In the genomic region with DNA sequence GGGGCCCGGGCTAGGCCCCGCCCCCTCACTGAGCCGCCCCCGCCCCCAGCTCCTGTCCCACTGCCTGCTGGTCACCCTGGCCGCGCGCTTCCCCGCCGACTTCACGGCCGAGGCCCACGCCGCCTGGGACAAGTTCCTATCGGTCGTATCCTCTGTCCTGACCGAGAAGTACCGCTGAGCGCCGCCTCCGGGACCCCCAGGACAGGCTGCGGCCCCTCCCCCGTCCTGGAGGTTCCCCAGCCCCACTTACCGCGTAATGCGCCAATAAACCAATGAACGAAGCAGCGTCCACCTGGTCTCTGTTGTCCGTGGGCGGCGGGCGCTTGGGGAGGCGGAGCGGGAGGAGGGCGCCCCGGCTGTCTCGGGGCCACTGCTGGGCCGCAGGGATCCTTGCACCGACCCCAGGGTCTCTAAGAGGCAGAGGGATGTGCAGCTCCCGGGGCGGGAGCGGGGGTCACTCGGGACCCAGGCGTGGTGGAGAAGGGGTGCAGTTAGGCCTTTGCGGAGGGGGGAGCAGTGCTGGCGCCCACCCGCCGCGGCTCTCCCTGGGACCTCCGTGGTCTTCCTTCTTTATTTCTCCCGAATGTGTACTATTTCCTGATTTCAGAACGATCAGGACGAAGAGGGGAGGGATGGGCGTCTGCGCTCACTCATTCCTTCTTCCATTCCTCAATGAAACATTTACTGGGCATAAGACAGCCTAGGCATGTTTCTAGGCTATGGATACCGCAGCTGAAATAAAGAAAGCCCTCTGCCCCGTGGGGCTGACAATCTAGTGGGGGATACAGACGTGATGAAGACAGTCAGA, we compare ENCODE assay signal across 8 cellular contexts. TPM values are rescaled to one million over a fixed set of nuclear protein-coding genes. Genes with fewer than 3 reads are reported as not detected.
DNase-seq lines count a peak whose midpoint lies in the region; ATAC-seq, FAIRE-seq and TF ChIP-seq lines count a peak whose summit lies in the region.

No MANE protein-coding gene starts in this region.

- H2AFZ ChIP-seq in trophoblast cell (ENCODE audit: insufficient read depth, low read length, poor library complexity), result peak overlapping the region; percentile 62

- peak overlapping the region; percentile 43 for H3K4me3 Mint-ChIP-seq in activated CD4-positive, alpha-beta T cell treated with anti-CD3 and anti-CD28 coated beads for 36 hours

- ATAC-seq in activated CD4-positive, alpha-beta T cell treated with anti-CD3 and anti-CD28 coated beads for 36 hours, result peak; percentile 49
- ATAC-seq in HG03439 (IDR thresholded peaks at IDR 0.05; ENCODE audit: unreplicated experiment), result no peak
- no peak for ATAC-seq in HG03460 (IDR thresholded peaks at IDR 0.05; ENCODE audit: unreplicated experiment)

- H3K36me3 Mint-ChIP-seq in activated CD4-positive, alpha-beta T cell treated with anti-CD3 and anti-CD28 coated beads for 36 hours (ENCODE audit: low read depth), result no peaks in the 10 kb centered on the region

- H3K79me1 ChIP-seq in trophoblast cell (ENCODE audit: low read length), result no peaks in the 10 kb centered on the region

- WGBS in trophoblast cell (ENCODE audit: extremely low coverage, insufficient coverage, insufficient read length), result no CpG with 5 or more reads among the region's 57 CpGs

- no peak overlapping the region for H2AK5ac ChIP-seq in trophoblast cell (ENCODE audit: low read length)

- H2BK12ac ChIP-seq in trophoblast cell (ENCODE audit: low read length), result no peak overlapping the region

- peaks cover 6% of the 10 kb centered on the region for H3K9me3 ChIP-seq in trophoblast cell (ENCODE audit: insufficient read depth, low read depth, low read length)

- no peak overlapping the region for H4K8ac ChIP-seq in trophoblast cell (ENCODE audit: low read depth, low read length)

- intact Hi-C loops in activated CD4-positive, alpha-beta T cell treated with anti-CD3 and anti-CD28 coated beads for 36 hours (cut with DNase I, micrococcal nuclease), result no loop called here

- H3K4me1 Mint-ChIP-seq in activated CD4-positive, alpha-beta T cell treated with anti-CD3 and anti-CD28 coated beads for 36 hours, result peaks cover 5% of the 10 kb centered on the region

- H2BK120ac ChIP-seq in trophoblast cell (ENCODE audit: insufficient read depth, low read length, poor library complexity), result no peak overlapping the region

- no peak overlapping the region for H3K14ac ChIP-seq in trophoblast cell (ENCODE audit: low read length)

- no peak overlapping the region for H4K91ac ChIP-seq in trophoblast cell (ENCODE audit: low read depth, low read length)

- no peak overlapping the region for H4K12ac ChIP-seq in trophoblast cell (ENCODE audit: low read depth, low read length)

- POLR2A ChIA-PET in activated CD4-positive, alpha-beta T cell treated with anti-CD3 and anti-CD28 coated beads for 36 hours (lab: Charles Lee), result no interaction called here

- H3K27ac Mint-ChIP-seq in activated CD4-positive, alpha-beta T cell treated with anti-CD3 and anti-CD28 coated beads for 36 hours, result no peak overlapping the region

- no peak overlapping the region for H3K18ac ChIP-seq in trophoblast cell (ENCODE audit: low read length)

- H2BK5ac ChIP-seq in trophoblast cell (ENCODE audit: low read depth, low read length, poor library complexity), result no peak overlapping the region

- H3K9me3 Mint-ChIP-seq in activated CD4-positive, alpha-beta T cell treated with anti-CD3 and anti-CD28 coated beads for 36 hours (ENCODE audit: low read depth), result no peaks in the 10 kb centered on the region

- H3K4me1 ChIP-seq in trophoblast cell (ENCODE audit: control insufficient read depth in 1 of 2, insufficient read depth in 2 of 2, low read length in 2 of 2), result peaks cover 5 to 6% of the 10 kb centered on the region in 2 experiments

- H3K23ac ChIP-seq in trophoblast cell (ENCODE audit: low read length), result no peak overlapping the region

- peak overlapping the region; percentile 69 for H3K4me2 ChIP-seq in trophoblast cell (ENCODE audit: low read length)

- no peak overlapping the region for H3K27ac ChIP-seq in trophoblast cell (ENCODE audit: low read depth, low read length)

- FAIRE-seq in GM19239 (lab: Jason Lieb, UNC), result no peak

- no peaks in the 10 kb centered on the region for H3K36me3 ChIP-seq in trophoblast cell (ENCODE audit: control insufficient read depth in 1 of 2, insufficient read depth in 2 of 2, low read length in 2 of 2)

- H3K79me2 ChIP-seq in trophoblast cell (ENCODE audit: control insufficient read depth, insufficient read depth, low read length, poor library complexity), result no peaks in the 10 kb centered on the region

- DNase-seq in activated CD4-positive, alpha-beta T cell treated with anti-CD3 and anti-CD28 coated beads for 36 hours, result peak; percentile 49
- no peak for DNase-seq in activated CD4-positive, alpha-beta T cell treated with anti-CD3 and anti-CD28 coated beads, Interleukin-2, amount 50 U/mL, for 1 hour
- DNase-seq in foreskin fibroblast, result no peak
- no peak for DNase-seq in trophoblast cell
- DNase-seq in GM19239 (ENCODE audit: insufficient read length, low spot score), result no peak

- TF ChIP-seq CTCF in WI38 (IDR thresholded peaks at IDR 0.05; ENCODE audit: low read depth, low read length) (no peak), foreskin fibroblast (IDR thresholded peaks at IDR 0.05; ENCODE audit: low read depth, low read length) (no peak)

- CTCF ChIA-PET in activated CD4-positive, alpha-beta T cell treated with anti-CD3 and anti-CD28 coated beads for 36 hours (lab: Charles Lee), result interaction anchor here (1.5 kb wide), 1 partner anchor 47 kb away, joined by 3 read pairs; no protein-coding TSS in a partner anchor

- H3K4me3 ChIP-seq in WI38 (ENCODE audit: low read depth, low read length) (peak overlapping the region; percentile 43), foreskin fibroblast (ENCODE audit: low read depth in 1 of 2, low read length in 2 of 2) (peak overlapping the region; percentile 44 to 48), trophoblast cell (ENCODE audit: low read depth, low read length) (no peak overlapping the region)

- peaks cover 31% of the 10 kb centered on the region for H3K27me3 Mint-ChIP-seq in activated CD4-positive, alpha-beta T cell treated with anti-CD3 and anti-CD28 coated beads for 36 hours

- H3K4ac ChIP-seq in trophoblast cell (ENCODE audit: low read depth, low read length), result no peak overlapping the region

- H3K9ac ChIP-seq in trophoblast cell (ENCODE audit: low read length), result no peak overlapping the region

- H3K27me3 ChIP-seq in trophoblast cell (ENCODE audit: insufficient read depth, low read length), result peaks cover 25% of the 10 kb centered on the region

RNA-seq across cellular contexts. Expression of a gene that starts 2.0 kb away (rescaled TPM):
- total RNA-seq in activated CD4-positive, alpha-beta T cell treated with anti-CD3 and anti-CD28 coated beads for 36 hours, result not detected
- polyA plus RNA-seq in trophoblast cell (2013), result not detected in 2 replicates

RNA-seq across cellular contexts. Expression of a gene that starts 11.4 kb away (rescaled TPM):
- not detected for total RNA-seq in activated CD4-positive, alpha-beta T cell treated with anti-CD3 and anti-CD28 coated beads for 36 hours
- not detected in 2 replicates for polyA plus RNA-seq in trophoblast cell (2013)

RNA-seq across cellular contexts. Expression of a gene that starts 16.0 kb away (rescaled TPM):
- total RNA-seq in activated CD4-positive, alpha-beta T cell treated with anti-CD3 and anti-CD28 coated beads for 36 hours, result 10 to 100 TPM; 49.1 to 53.9 TPM
- 30.1 and 33.0 TPM in 2 replicates for polyA plus RNA-seq in trophoblast cell (2013)

RNA-seq across cellular contexts. Expression of a gene that starts 18.2 kb away (rescaled TPM):
- not detected for total RNA-seq in activated CD4-positive, alpha-beta T cell treated with anti-CD3 and anti-CD28 coated beads for 36 hours
- not detected in 2 replicates for polyA plus RNA-seq in trophoblast cell (2013)

RNA-seq across cellular contexts. Expression of a gene that starts 22.1 kb away (rescaled TPM):
- not detected for total RNA-seq in activated CD4-positive, alpha-beta T cell treated with anti-CD3 and anti-CD28 coated beads for 36 hours
- polyA plus RNA-seq in trophoblast cell (2013), result 0.22 TPM in 1 of 2 replicates, not detected in the other
